30 cellular contexts compared by ENCODE assay signal in genomic region chr3:105571005-105571404, GRCh38.
"Had no signal": no experiment of that assay in that cellular context is flagged by ENCODE, and none has a peak within 500 bp of the region (broad histone marks: within the 10 kb centered on the region; RNA-seq: fewer than 3 reads in every experiment).

No MANE protein-coding gene starts in this region.

- H3K4me1 ChIP-seq: adrenal gland, body of pancreas, esophagus muscularis mucosa, foreskin keratinocyte, gastrocnemius medialis, heart left ventricle had no signal

- H3K27me3 ChIP-seq: adrenal gland, body of pancreas, esophagus muscularis mucosa, foreskin keratinocyte, gastrocnemius medialis, heart left ventricle had no signal

- H3K27ac ChIP-seq: adrenal gland, body of pancreas, esophagus muscularis mucosa, foreskin keratinocyte, gastrocnemius medialis, heart left ventricle had no signal

- H3K36me3 ChIP-seq: adrenal gland, gastrocnemius medialis, heart left ventricle had no signal

- H3K9me3 ChIP-seq: adrenal gland, body of pancreas, esophagus muscularis mucosa, gastrocnemius medialis, heart left ventricle had no signal

- H3K4me3 ChIP-seq: adrenal gland, body of pancreas, esophagus muscularis mucosa, gastrocnemius medialis, heart left ventricle had no signal

- DNase-seq: activated CD4-positive, alpha-beta memory T cell treated with anti-CD3 and anti-CD28 coated beads for 36 hours; activated CD4-positive, alpha-beta T cell treated with anti-CD3 and anti-CD28 coated beads for 36 hours; activated CD4-positive, alpha-beta T cell treated with anti-CD3 and anti-CD28 coated beads, Interleukin-2, amount 10 ng/mL, durations not matched to agents 24 days and 14 days; activated CD4-positive, CD25-positive, alpha-beta regulatory T cell; activated CD4-positive, CD25-positive, alpha-beta regulatory T cell treated with anti-CD3 and anti-CD28 coated beads, Interleukin-2, amount 50 U/mL, for 72 hours; activated CD8-positive, alpha-beta memory T cell treated with anti-CD3 and anti-CD28 coated beads, Interleukin-2, amount 10 ng/mL, durations not matched to agents 7 days and 5 days; activated CD8-positive, alpha-beta memory T cell treated with anti-CD3 and anti-CD28 coated beads, Interleukin-2, amount 50 U/mL, for 4 hours; activated CD8-positive, alpha-beta T cell treated with anti-CD3 and anti-CD28 coated beads, Interleukin-2, amount 10 ng/mL, durations not matched to agents 7 days and 5 days; activated effector memory CD4-positive, alpha-beta T cell treated with anti-CD3 and anti-CD28 coated beads, Interleukin-2, amount 50 U/mL, for 16 hours; activated naive CD4-positive, alpha-beta T cell treated with anti-CD3 and anti-CD28 coated beads for 36 hours; activated naive CD8-positive, alpha-beta T cell treated with anti-CD3 and anti-CD28 coated beads for 36 hours; activated naive CD8-positive, alpha-beta T cell treated with anti-CD3 and anti-CD28 coated beads, Interleukin-2, amount 50 U/mL, for 24 hours; activated T-cell treated with anti-CD3 and anti-CD28 coated beads, Interleukin-2, amount 50 U/mL, for 1 hour; activated T-cell treated with anti-CD3 and anti-CD28 coated beads, Interleukin-2, amount 50 U/mL, for 48 hours; adrenal gland; amygdala; aorta; body of pancreas; caudate nucleus; cortex of kidney; dermis blood vessel endothelial cell; effector CD4-positive, alpha-beta T cell; effector memory CD8-positive, alpha-beta T cell; erythroblast; foreskin keratinocyte; gastrocnemius medialis; glutamatergic neuron; heart left ventricle; T-helper 17 cell had no signal
